12 cellular contexts compared by ENCODE assay signal in genomic region chr5:88746438-88746882, GRCh38.
DNase-seq lines count a peak whose midpoint lies in the region; ATAC-seq and TF ChIP-seq lines count a peak whose summit lies in the region.
"Had no signal": no experiment of that assay in that cellular context is flagged by ENCODE, and none has a peak within 500 bp of the region (broad histone marks: within the 10 kb centered on the region; RNA-seq: fewer than 3 reads in every experiment).

No MANE protein-coding gene starts in this region.

- H3K4me1 Mint-ChIP-seq in natural killer cell = peaks cover 5 to 8% of the 10 kb centered on the region in 2 donors
- H3K4me1 Mint-ChIP-seq in activated CD4-positive, alpha-beta T cell treated with anti-CD3 and anti-CD28 coated beads for 36 hours = peaks cover 3% of the 10 kb centered on the region

- TF ChIP-seq CTCF in right atrium auricular region (IDR thresholded peaks at IDR 0.05) = no peak
- TF ChIP-seq CTCF in natural killer cell (IDR thresholded peaks at IDR 0.05) = no peak

- H3K27ac ChIP-seq in right atrium auricular region = peak overlapping the region in 1 of 2 donors; percentile 22

- CTCF ChIA-PET in activated CD4-positive, alpha-beta T cell treated with anti-CD3 and anti-CD28 coated beads for 36 hours (lab: Charles Lee) = interaction anchor here (1.5 kb wide), 1 partner anchor 17 kb away, joined by 5 read pairs; no protein-coding TSS in a partner anchor

- ATAC-seq in left ventricle myocardium superior (peak; percentile 21), HG02759 (IDR thresholded peaks at IDR 0.05; ENCODE audit: unreplicated experiment) (peak; percentile 82), HG03469 (IDR thresholded peaks at IDR 0.05; ENCODE audit: unreplicated experiment) (peak; percentile 64), natural killer cell (no peak)
- no peak for ATAC-seq in activated CD4-positive, alpha-beta T cell treated with anti-CD3 and anti-CD28 coated beads for 36 hours
- ATAC-seq: activated naive CD4-positive, alpha-beta T cell treated with anti-CD3 and anti-CD28 coated beads, Interleukin-2, amount 50 U/mL, for 72 hours had no signal

- DNase-seq in left ventricle myocardium superior = no peak
- no peak for DNase-seq in right atrium auricular region (ENCODE audit: low spot score)
- DNase-seq in activated CD8-positive, alpha-beta memory T cell treated with anti-CD3 and anti-CD28 coated beads, Interleukin-2, amount 50 U/mL, for 48 hours = no peak
- no peak for DNase-seq in natural killer cell
- DNase-seq in activated CD4-positive, alpha-beta T cell treated with anti-CD3 and anti-CD28 coated beads for 36 hours = no peak
- no peak for DNase-seq in stimulated activated CD4-positive, alpha-beta T cell treated with anti-CD3 and anti-CD28 coated beads, Interleukin-2, amount 100 ng/mL, for 24 hours
- DNase-seq: activated CD4-positive, alpha-beta T cell treated with anti-CD3 and anti-CD28 coated beads for 4 hours; HFFc6; NCI-H1436 had no signal

- intact Hi-C loops in left ventricle myocardium superior (cut with micrococcal nuclease) (no loop called here), natural killer cell (cut with micrococcal nuclease) (no loop called here)
- intact Hi-C loops in activated CD4-positive, alpha-beta T cell treated with anti-CD3 and anti-CD28 coated beads for 36 hours (cut with DNase I, micrococcal nuclease) = no loop called here

- POLR2A ChIA-PET in activated CD4-positive, alpha-beta T cell treated with anti-CD3 and anti-CD28 coated beads for 36 hours (lab: Charles Lee) = no interaction called here

- no peaks in the 10 kb centered on the region for H3K27me3 ChIP-seq in right atrium auricular region

- H3K9me3 Mint-ChIP-seq in natural killer cell = no peaks in the 10 kb centered on the region
- H3K9me3 Mint-ChIP-seq in activated CD4-positive, alpha-beta T cell treated with anti-CD3 and anti-CD28 coated beads for 36 hours (ENCODE audit: low read depth) = no peaks in the 10 kb centered on the region
- H3K9me3 Mint-ChIP-seq: activated naive CD4-positive, alpha-beta T cell treated with anti-CD3 and anti-CD28 coated beads, Interleukin-2, amount 50 U/mL, for 72 hours; HFFc6 had no signal

- H3K36me3 Mint-ChIP-seq in natural killer cell = no peaks in the 10 kb centered on the region
- no peaks in the 10 kb centered on the region for H3K36me3 Mint-ChIP-seq in activated CD4-positive, alpha-beta T cell treated with anti-CD3 and anti-CD28 coated beads for 36 hours (ENCODE audit: low read depth)
- H3K36me3 Mint-ChIP-seq: activated naive CD4-positive, alpha-beta T cell treated with anti-CD3 and anti-CD28 coated beads, Interleukin-2, amount 50 U/mL, for 72 hours had no signal

- H3K4me1 ChIP-seq in right atrium auricular region = peaks cover 0 to 23% of the 10 kb centered on the region in 2 donors

- no peak overlapping the region for H3K27ac Mint-ChIP-seq in natural killer cell
- H3K27ac Mint-ChIP-seq in activated CD4-positive, alpha-beta T cell treated with anti-CD3 and anti-CD28 coated beads for 36 hours = no peak overlapping the region
- H3K27ac Mint-ChIP-seq: activated naive CD4-positive, alpha-beta T cell treated with anti-CD3 and anti-CD28 coated beads, Interleukin-2, amount 50 U/mL, for 72 hours; HFFc6 had no signal

- H3K36me3 ChIP-seq in right atrium auricular region = peaks cover 32% of the 10 kb centered on the region

- H3K27me3 Mint-ChIP-seq in natural killer cell (ENCODE audit: low read depth in 2 of 2) = no peaks in the 10 kb centered on the region
- peaks cover 8% of the 10 kb centered on the region for H3K27me3 Mint-ChIP-seq in activated CD4-positive, alpha-beta T cell treated with anti-CD3 and anti-CD28 coated beads for 36 hours

- no peak overlapping the region for H3K4me3 ChIP-seq in right atrium auricular region

- H3K9me3 ChIP-seq in right atrium auricular region = no peaks in the 10 kb centered on the region

- H3K4me3 Mint-ChIP-seq in natural killer cell = no peak overlapping the region
- no peak overlapping the region for H3K4me3 Mint-ChIP-seq in activated CD4-positive, alpha-beta T cell treated with anti-CD3 and anti-CD28 coated beads for 36 hours
- H3K4me3 Mint-ChIP-seq: HFFc6 had no signal

Comparison
In these comparisons a context has a peak if more than half of its experiments do, and no peak if none do; other contexts are left out.
1. ATAC-seq: peak in left ventricle myocardium superior (single experiment), HG02759 (single experiment) and HG03469 (single experiment); none in natural killer cell (0 of 3) and activated CD4-positive, alpha-beta T cell treated with anti-CD3 and anti-CD28 coated beads for 36 hours (single experiment).